20 cellular contexts compared by ENCODE assay signal in genomic region chr13:48625396-48626076, GRCh38. TPM values are rescaled to one million over a fixed set of nuclear protein-coding genes. Genes with fewer than 3 reads are reported as not detected.
DNase-seq lines count a peak whose midpoint lies in the region; ATAC-seq and TF ChIP-seq lines count a peak whose summit lies in the region.
"Had no signal": no experiment of that assay in that cellular context is flagged by ENCODE, and none has a peak within 500 bp of the region (broad histone marks: within the 10 kb centered on the region; RNA-seq: fewer than 3 reads in every experiment).

No MANE protein-coding gene starts in this region.

- H2AFZ ChIP-seq in trophoblast cell (ENCODE audit: insufficient read depth, low read length, poor library complexity): peak overlapping the region; percentile 40

- H3K27ac Mint-ChIP-seq in CD8-positive, alpha-beta memory T cell: no peak overlapping the region
- no peak overlapping the region for H3K27ac Mint-ChIP-seq in natural killer cell
- H3K27ac Mint-ChIP-seq: activated CD4-positive, alpha-beta memory T cell treated with anti-CD3 and anti-CD28 coated beads for 36 hours; activated T-helper 1 cell treated with anti-CD3 and anti-CD28 coated beads, Interleukin-12 subunit alpha, Interleukin-12 subunit beta, Interleukin-2, Interleukin-4 antibody, amounts not matched to agents 30 ng/mL and 10 ng/mL and 1 ng/mL, durations not matched to agents 14 hours and 24 hours and 36 hours; naive thymus-derived CD4-positive, alpha-beta T cell had no signal

- peak overlapping the region; percentile 63 for H2BK12ac ChIP-seq in trophoblast cell (ENCODE audit: low read length)

- H3K4me2 ChIP-seq in trophoblast cell (ENCODE audit: low read length): peak overlapping the region; percentile 26

- intact Hi-C loops in body of pancreas (cut with DNase I) (no loop called here), right cardiac atrium (cut with DNase I) (no loop called here), natural killer cell (cut with micrococcal nuclease) (no loop called here)

- H3K4me1 Mint-ChIP-seq in CD8-positive, alpha-beta memory T cell: no peaks in the 10 kb centered on the region
- H3K4me1 Mint-ChIP-seq in natural killer cell: no peaks in the 10 kb centered on the region

- H3K27me3 Mint-ChIP-seq in CD8-positive, alpha-beta memory T cell: peaks cover 0 to under 1% of the 10 kb centered on the region in 2 donors
- H3K27me3 Mint-ChIP-seq in natural killer cell (ENCODE audit: low read depth in 2 of 2): no peaks in the 10 kb centered on the region
- H3K27me3 Mint-ChIP-seq: activated CD4-positive, alpha-beta memory T cell treated with anti-CD3 and anti-CD28 coated beads for 36 hours; naive thymus-derived CD4-positive, alpha-beta T cell had no signal

- no peak overlapping the region for H2AK5ac ChIP-seq in trophoblast cell (ENCODE audit: low read length)

- no peaks in the 10 kb centered on the region for H3K79me2 ChIP-seq in trophoblast cell (ENCODE audit: control insufficient read depth, insufficient read depth, low read length, poor library complexity)

- H3K36me3 ChIP-seq in CD8-positive, alpha-beta memory T cell (ENCODE audit: insufficient read depth, low read length): no peaks in the 10 kb centered on the region
- H3K36me3 ChIP-seq in body of pancreas (replicated peaks in 1 of 2; ENCODE audit: insufficient read depth in 1 of 2, low read depth in 2 of 2) (no peaks in the 10 kb centered on the region), trophoblast cell (ENCODE audit: control insufficient read depth in 1 of 2, insufficient read depth in 2 of 2, low read length in 2 of 2) (no peaks in the 10 kb centered on the region)
- H3K36me3 ChIP-seq: transverse colon had no signal

- H3K4me3 ChIP-seq in CD8-positive, alpha-beta memory T cell (ENCODE audit: low read length): no peak overlapping the region
- H3K4me3 ChIP-seq in body of pancreas: no peak overlapping the region
- no peak overlapping the region for H3K4me3 ChIP-seq in right cardiac atrium (ENCODE audit: low read length)
- H3K4me3 ChIP-seq in trophoblast cell (ENCODE audit: low read depth, low read length): no peak overlapping the region
- H3K4me3 ChIP-seq: GM12878, transverse colon had no signal

- H3K9me3 ChIP-seq in CD8-positive, alpha-beta memory T cell (ENCODE audit: low read length): no peaks in the 10 kb centered on the region
- H3K9me3 ChIP-seq in body of pancreas (no peaks in the 10 kb centered on the region), right cardiac atrium (ENCODE audit: control insufficient read depth, low read length) (no peaks in the 10 kb centered on the region), trophoblast cell (ENCODE audit: insufficient read depth, low read depth, low read length) (peaks cover 2% of the 10 kb centered on the region)
- H3K9me3 ChIP-seq: transverse colon had no signal

- no peak overlapping the region for H3K23ac ChIP-seq in trophoblast cell (ENCODE audit: low read length)

- H4K8ac ChIP-seq in trophoblast cell (ENCODE audit: low read depth, low read length): peak overlapping the region; percentile 56

- peaks cover 10% of the 10 kb centered on the region for H3K79me1 ChIP-seq in trophoblast cell (ENCODE audit: low read length)

- POLR2A ChIA-PET in CD8-positive, alpha-beta memory T cell (lab: Charles Lee): no interaction called here

- H3K27ac ChIP-seq in CD8-positive, alpha-beta memory T cell (ENCODE audit: low read depth, low read length): peak overlapping the region; percentile 13
- peak overlapping the region; percentile 68 to 85 (median 76) for H3K27ac ChIP-seq in body of pancreas
- peak overlapping the region; percentile 73 for H3K27ac ChIP-seq in right cardiac atrium (ENCODE audit: low read length)
- H3K27ac ChIP-seq in trophoblast cell (ENCODE audit: low read depth, low read length): peak overlapping the region; percentile 77
- H3K27ac ChIP-seq: transverse colon had no signal

- no peak overlapping the region for H4K12ac ChIP-seq in trophoblast cell (ENCODE audit: low read depth, low read length)

- no peak for DNase-seq in CD8-positive, alpha-beta memory T cell
- DNase-seq in body of pancreas: no peak
- no peak for DNase-seq in right cardiac atrium
- no peak for DNase-seq in trophoblast cell
- no peak for DNase-seq in germinal center (ENCODE audit: low spot score)
- no peak for DNase-seq in NCI-H2107 treated with DMSO at 0.1 percent for 48 hours (lab: John Stamatoyannopoulos, UW; ENCODE audit: unreplicated experiment)
- no peak for DNase-seq in natural killer cell
- DNase-seq: activated CD4-positive, alpha-beta memory T cell treated with anti-CD3 and anti-CD28 coated beads for 36 hours; left colon; naive thymus-derived CD4-positive, alpha-beta T cell; NCI-H2081; NCI-H69; stimulated activated CD4-positive, alpha-beta T cell treated with anti-CD3 and anti-CD28 coated beads, Interleukin-4, amount 100 ng/mL, for 1 hour; stimulated activated CD8-positive, alpha-beta memory T cell treated with anti-CD3 and anti-CD28 coated beads, Interleukin-4, amount 100 ng/mL, for 48 hours; transverse colon had no signal

- ATAC-seq in body of pancreas: peak; percentile 52
- peak; percentile 44 to 66 for ATAC-seq in right cardiac atrium
- ATAC-seq in GM19452 (IDR thresholded peaks at IDR 0.05; ENCODE audit: unreplicated experiment): no peak
- ATAC-seq in natural killer cell: no peak
- ATAC-seq: GM12878; left colon; naive thymus-derived CD4-positive, alpha-beta T cell had no signal

- H3K4me3 Mint-ChIP-seq in CD8-positive, alpha-beta memory T cell: no peak overlapping the region
- no peak overlapping the region for H3K4me3 Mint-ChIP-seq in natural killer cell
- H3K4me3 Mint-ChIP-seq: activated CD4-positive, alpha-beta memory T cell treated with anti-CD3 and anti-CD28 coated beads for 36 hours; activated T-helper 1 cell treated with anti-CD3 and anti-CD28 coated beads, Interleukin-12 subunit alpha, Interleukin-12 subunit beta, Interleukin-2, Interleukin-4 antibody, amounts not matched to agents 30 ng/mL and 10 ng/mL and 1 ng/mL, durations not matched to agents 14 hours and 24 hours and 36 hours; naive thymus-derived CD4-positive, alpha-beta T cell had no signal

- H3K4me1 ChIP-seq in CD8-positive, alpha-beta memory T cell (ENCODE audit: insufficient read depth, low read length): no peaks in the 10 kb centered on the region
- H3K4me1 ChIP-seq in body of pancreas: peaks cover 66% of the 10 kb centered on the region
- H3K4me1 ChIP-seq in right cardiac atrium (ENCODE audit: control insufficient read depth, insufficient read depth, low read length): peaks cover 5% of the 10 kb centered on the region
- H3K4me1 ChIP-seq in trophoblast cell (ENCODE audit: control insufficient read depth in 1 of 2, insufficient read depth in 2 of 2, low read length in 2 of 2): peaks cover 4 to 10% of the 10 kb centered on the region in 2 experiments

- no peak for TF ChIP-seq CTCF in body of pancreas (IDR thresholded peaks at IDR 0.05)
- no peak for TF ChIP-seq CTCF in natural killer cell (IDR thresholded peaks at IDR 0.05)

- H2BK120ac ChIP-seq in trophoblast cell (ENCODE audit: insufficient read depth, low read length, poor library complexity): peak overlapping the region; percentile 70

- no peak overlapping the region for H3K9ac ChIP-seq in trophoblast cell (ENCODE audit: low read length)

- WGBS in body of pancreas, 2 donors: 13 to 18% methylated on average over 4 of the region's 4 CpGs
- 43% methylated on average over 4 of the region's 4 CpGs for WGBS in right cardiac atrium
- no CpG with 5 or more reads among the region's 4 CpGs for WGBS in trophoblast cell (ENCODE audit: extremely low coverage, insufficient coverage, insufficient read length)

- no peak overlapping the region for H3K14ac ChIP-seq in trophoblast cell (ENCODE audit: low read length)

- no peak overlapping the region for H3K18ac ChIP-seq in trophoblast cell (ENCODE audit: low read length)

- TF ChIP-seq POLR2A in body of pancreas (IDR thresholded peaks at IDR 0.05): no peak

- H3K36me3 Mint-ChIP-seq in CD8-positive, alpha-beta memory T cell: peaks cover 0 to 7% (median 2%) of the 10 kb centered on the region in 3 donors
- H3K36me3 Mint-ChIP-seq in natural killer cell: peaks cover 10% of the 10 kb centered on the region

- H3K4ac ChIP-seq in trophoblast cell (ENCODE audit: low read depth, low read length): no peak overlapping the region

- no peaks in the 10 kb centered on the region for H3K27me3 ChIP-seq in CD8-positive, alpha-beta memory T cell (ENCODE audit: insufficient read depth, low read length, poor library complexity, severe bottlenecking)
- no peaks in the 10 kb centered on the region for H3K27me3 ChIP-seq in body of pancreas
- H3K27me3 ChIP-seq in right cardiac atrium (ENCODE audit: control insufficient read depth, insufficient read depth): no peaks in the 10 kb centered on the region
- H3K27me3 ChIP-seq in trophoblast cell (ENCODE audit: insufficient read depth, low read length): no peaks in the 10 kb centered on the region
- H3K27me3 ChIP-seq: transverse colon had no signal

- peak overlapping the region; percentile 70 for H2BK5ac ChIP-seq in trophoblast cell (ENCODE audit: low read depth, low read length, poor library complexity)

- H3K9me3 Mint-ChIP-seq in CD8-positive, alpha-beta memory T cell: peaks cover 0 to 16% (median 12%) of the 10 kb centered on the region in 5 donors
- H3K9me3 Mint-ChIP-seq in natural killer cell: peaks cover 5% of the 10 kb centered on the region in 2 donors

- CTCF ChIA-PET in CD8-positive, alpha-beta memory T cell (lab: Charles Lee): interaction anchor here (1.1 kb wide), 1 partner anchor 26 kb away, joined by 3 read pairs; no protein-coding TSS in a partner anchor

- H4K91ac ChIP-seq in trophoblast cell (ENCODE audit: low read depth, low read length): peak overlapping the region; percentile 46

RNA-seq across cellular contexts. Expression of gene CYSLTR2, which starts 28.2 kb away (rescaled TPM):
- 1 to 10 TPM; 2.2 to 2.4 TPM for total RNA-seq in CD8-positive, alpha-beta memory T cell
- 0.33 TPM for polyA plus RNA-seq in CD8-positive, alpha-beta memory T cell
- total RNA-seq in body of pancreas: under 1 TPM in 1 of 2 donors, not detected in 1; 0.52 TPM
- 10 to 100 TPM in 2 of 4 donors, 1 to 10 TPM in 2; 6.8 to 12.6 (median 9.9) TPM for total RNA-seq in right cardiac atrium
- 7.9 TPM for polyA plus RNA-seq in right cardiac atrium
- 9.4 and 10.1 TPM in 2 replicates for polyA plus RNA-seq in trophoblast cell (2013)
- total RNA-seq in natural killer cell: 1 to 10 TPM; 5.3 to 8.6 (median 7.9) TPM
- total RNA-seq: A673, H1 had no signal
- polyA plus RNA-seq: H1 had no signal

Comparison
In these comparisons a context has a peak if more than half of its experiments do, and no peak if none do; other contexts are left out.
1. H3K27ac ChIP-seq: peak in every context shown above with its lines; median percentile 77 in trophoblast cell; 76 in body of pancreas; 73 in right cardiac atrium; 13 in CD8-positive, alpha-beta memory T cell.
2. ATAC-seq: peak in body of pancreas (single experiment) and right cardiac atrium (2 of 2); none in GM19452 (single experiment) and natural killer cell (0 of 3).